In genomic region chr19:9785367-9786331, GRCh38 we compare ENCODE assay signal across 8 cellular contexts. TPM values are rescaled to one million over a fixed set of nuclear protein-coding genes. Genes with fewer than 3 reads are reported as not detected.
DNase-seq lines count a peak whose midpoint lies in the region; TF ChIP-seq lines count a peak whose summit lies in the region.

No MANE protein-coding gene starts in this region.

- H3K9ac ChIP-seq in trophoblast cell (ENCODE audit: low read length): peak overlapping the region; percentile 87

- TF ChIP-seq EP300 in transverse colon (IDR thresholded peaks at IDR 0.05; ENCODE audit: low read depth): no peak

- H3K23ac ChIP-seq in trophoblast cell (ENCODE audit: low read length): no peak overlapping the region

- TF ChIP-seq CTCF in HFF-Myc (IDR thresholded peaks at IDR 0.05; ENCODE audit: low read depth, low read length, missing control alignments) (no peak), transverse colon (IDR thresholded peaks at IDR 0.05) (no peak)

- H3K4me1 ChIP-seq in trophoblast cell (ENCODE audit: control insufficient read depth in 1 of 2, insufficient read depth in 2 of 2, low read length in 2 of 2): peaks cover 0 to 6% of the 10 kb centered on the region in 2 experiments
- peaks cover 0 to 32% (median 21%) of the 10 kb centered on the region in 4 donors for H3K4me1 ChIP-seq in transverse colon

- no peak overlapping the region for H2BK12ac ChIP-seq in trophoblast cell (ENCODE audit: low read length)

- WGBS in adipose tissue, 3 donors: 1 to 2% (median 2%) methylated on average over 72 to 74 of the region's 74 CpGs
- no CpG with 5 or more reads among the region's 74 CpGs for WGBS in trophoblast cell (ENCODE audit: extremely low coverage, insufficient coverage, insufficient read length)
- 0 to 1% methylated on average over 9 to 54 of the region's 74 CpGs for WGBS in transverse colon (ENCODE audit: low coverage in 1 of 2), 2 donors

- H3K36me3 ChIP-seq in trophoblast cell (ENCODE audit: control insufficient read depth in 1 of 2, insufficient read depth in 2 of 2, low read length in 2 of 2) (no peaks in the 10 kb centered on the region), transverse colon (no peaks in the 10 kb centered on the region)

- peak overlapping the region; percentile 43 for H3K14ac ChIP-seq in trophoblast cell (ENCODE audit: low read length)

- H3K4me2 ChIP-seq in trophoblast cell (ENCODE audit: low read length): peak overlapping the region; percentile 97

- intact Hi-C loops in cardiac septum (cut with DNase I) (no loop called here), transverse colon (cut with DNase I; ENCODE audit: low total_unique reads) (loop anchor here (1.0 to 10.0 kb wide), 2 partner anchors 163 to 1119 kb away; no protein-coding TSS in a partner anchor)

- H3K79me2 ChIP-seq in trophoblast cell (ENCODE audit: control insufficient read depth, insufficient read depth, low read length, poor library complexity): no peaks in the 10 kb centered on the region

- peak overlapping the region; percentile 88 for H3K18ac ChIP-seq in trophoblast cell (ENCODE audit: low read length)

- peak overlapping the region; percentile 88 for H3K27ac ChIP-seq in adipose tissue (ENCODE audit: low read depth, low read length)
- H3K27ac ChIP-seq in trophoblast cell (ENCODE audit: low read depth, low read length): peak overlapping the region; percentile 92
- H3K27ac ChIP-seq in transverse colon: peak overlapping the region; percentile 93 to 99 (median 98)

- H2BK120ac ChIP-seq in trophoblast cell (ENCODE audit: insufficient read depth, low read length, poor library complexity): peak overlapping the region; percentile 62

- no peaks in the 10 kb centered on the region for H3K27me3 ChIP-seq in trophoblast cell (ENCODE audit: insufficient read depth, low read length)
- H3K27me3 ChIP-seq in transverse colon: no peaks in the 10 kb centered on the region

- peak; percentile 97 for DNase-seq in GM03348 (ENCODE audit: low spot score)
- DNase-seq in HFF-Myc (ENCODE audit: extremely low read depth, low read depth): peak; percentile 56
- DNase-seq in NCI-H1092 treated with DMSO at 0.1 percent for 48 hours (lab: John Stamatoyannopoulos, UW): peak; percentile 90
- DNase-seq in SW 1271 (lab: John Stamatoyannopoulos, UW): peak; percentile 76 to 91
- peak; percentile 98 for DNase-seq in cardiac septum (ENCODE audit: low spot score)
- peak; percentile 94 to 96 for DNase-seq in trophoblast cell
- DNase-seq in transverse colon: peak; percentile 99

- no peak overlapping the region for H4K12ac ChIP-seq in trophoblast cell (ENCODE audit: low read depth, low read length)

- peaks cover 2% of the 10 kb centered on the region for H3K9me3 ChIP-seq in trophoblast cell (ENCODE audit: insufficient read depth, low read depth, low read length)
- no peaks in the 10 kb centered on the region for H3K9me3 ChIP-seq in transverse colon

- TF ChIP-seq POLR2A in transverse colon (IDR thresholded peaks at IDR 0.05): peak; percentile 96

- H2BK5ac ChIP-seq in trophoblast cell (ENCODE audit: low read depth, low read length, poor library complexity): peak overlapping the region; percentile 57

- peaks cover 3% of the 10 kb centered on the region for H3K79me1 ChIP-seq in trophoblast cell (ENCODE audit: low read length)

- H3K4me3 ChIP-seq in HFF-Myc (replicated peaks; ENCODE audit: low read depth, low read length): peak overlapping the region; percentile 58
- peak overlapping the region; percentile 77 for H3K4me3 ChIP-seq in trophoblast cell (ENCODE audit: low read depth, low read length)
- peak overlapping the region; percentile 23 to 78 (median 72) for H3K4me3 ChIP-seq in transverse colon

- peak overlapping the region; percentile 57 for H2AFZ ChIP-seq in trophoblast cell (ENCODE audit: insufficient read depth, low read length, poor library complexity)

- in situ Hi-C loops in transverse colon (cut with MboI; ENCODE audit: low pct_ligation_motif_present in 1 of 4, low pct_unique_long_range_greater_than_20kb in 1 of 4, low sequenced_read_pairs in 3 of 4): loop anchor here in 3 of 4 donors (25.0 kb wide), 2 partner anchors 473 to 648 kb away; partner anchors contain the start of genes ZNF559 (in 3 of the 3), ZNF699 (in 3 of the 3), OR7G3 (in 2 of the 3) and ZNF317 (in 2 of the 3)

- peak overlapping the region; percentile 68 for H4K91ac ChIP-seq in trophoblast cell (ENCODE audit: low read depth, low read length)

- peak overlapping the region; percentile 83 for H4K8ac ChIP-seq in trophoblast cell (ENCODE audit: low read depth, low read length)

- H3K4ac ChIP-seq in trophoblast cell (ENCODE audit: low read depth, low read length): no peak overlapping the region

- no peak overlapping the region for H2AK5ac ChIP-seq in trophoblast cell (ENCODE audit: low read length)

RNA-seq across cellular contexts. Expression of gene ZNF846, which starts 17.1 kb away (rescaled TPM):
- 10 to 100 TPM in 1 of 3 donors, 1 to 10 TPM in 2; 2.6 to 10.1 (median 4.3) TPM for polyA plus RNA-seq in adipose tissue
- 10.5 TPM for total RNA-seq in cardiac septum
- polyA plus RNA-seq in trophoblast cell (2013): 6.0 and 6.3 TPM in 2 replicates
- 10 to 100 TPM in 3 of 4 donors, 1 to 10 TPM in 1; 10.0 to 18.1 (median 14.2) TPM for total RNA-seq in transverse colon

RNA-seq across cellular contexts. Expression of gene FBXL12, which starts 33.2 kb away (rescaled TPM):
- 10 to 100 TPM; 10.2 to 25.7 (median 19.3) TPM for polyA plus RNA-seq in adipose tissue
- total RNA-seq in cardiac septum (17.0 TPM), transverse colon (100 to 1,000 TPM in 2 of 4 donors, 10 to 100 TPM in 2; 32.9 to 184 (median 83.1) TPM)
- 30.8 and 31.5 TPM in 2 replicates for polyA plus RNA-seq in trophoblast cell (2013)

RNA-seq across cellular contexts. Expression of gene UBL5, which starts 42.1 kb away (rescaled TPM):
- polyA plus RNA-seq in adipose tissue: 100 to 1,000 TPM; 276 to 718 (median 639) TPM
- total RNA-seq in cardiac septum (422 TPM), transverse colon (100 to 1,000 TPM in 3 of 4 donors, 10 to 100 TPM in 1; 61.0 to 563 (median 249) TPM)
- polyA plus RNA-seq in trophoblast cell (2013): 314 and 343 TPM in 2 replicates

RNA-seq across cellular contexts. Expression of gene PIN1, which starts 49.5 kb away (rescaled TPM):
- polyA plus RNA-seq in adipose tissue: 100 to 1,000 TPM in 1 of 3 donors, 10 to 100 TPM in 2; 49.5 to 118 (median 83.0) TPM
- total RNA-seq in cardiac septum (93.5 TPM), transverse colon (10 to 100 TPM; 22.9 to 82.5 (median 43.7) TPM)
- 45.0 and 50.2 TPM in 2 replicates for polyA plus RNA-seq in trophoblast cell (2013)

Comparison
In these comparisons a context has a peak if more than half of its experiments do, and no peak if none do; other contexts are left out.
1. Peak in every context shown above with its lines: DNase-seq, H3K4me3 ChIP-seq and H3K27ac ChIP-seq.